ENCODE assay signal across 8 cellular contexts in genomic region chr9:129110740-129111142, GRCh38. TPM values are rescaled to one million over a fixed set of nuclear protein-coding genes. Genes with fewer than 3 reads are reported as not detected.
DNase-seq lines count a peak whose midpoint lies in the region; ATAC-seq and TF ChIP-seq lines count a peak whose summit lies in the region.

Gene CRAT, minus strand, starts transcription at chr9:129110793. Its CDS starts 284 bp downstream, at chr9:129110509.

- DNase-seq in AML-193 (lab: John Stamatoyannopoulos, UW) (peak; percentile 82 to 84), NCI-H510A treated with DMSO at 0.1 percent for 48 hours (lab: John Stamatoyannopoulos, UW) (peak; percentile 85), chondrocyte (ENCODE audit: low spot score) (no peak), kidney glomerular epithelial cell (lab: John Stamatoyannopoulos, UW) (peak; percentile 79)
- DNase-seq in activated CD4-positive, alpha-beta T cell treated with anti-CD3 and anti-CD28 coated beads for 36 hours, result peak; percentile 99
- DNase-seq in stimulated activated CD4-positive, alpha-beta T cell treated with anti-CD3 and anti-CD28 coated beads, Interleukin-15, amount 100 ng/mL, for 24 hours, result peak; percentile 98

- intact Hi-C loops in activated CD4-positive, alpha-beta T cell treated with anti-CD3 and anti-CD28 coated beads for 36 hours (cut with DNase I, micrococcal nuclease), result loop anchor here (1.0 to 2.0 kb wide), 23 partner anchors 29 to 950 kb away; partner anchors contain the start of genes DOLPP1 (in 2 of the 2), MIGA2 (in 2 of the 2), SH3GLB2 (in 2 of the 2) and BBLN (in 1 of the 2)

- no peak for TF ChIP-seq CTCF in chondrocyte (IDR thresholded peaks at IDR 0.05)

- TF ChIP-seq POLR2A in GM19193 (IDR thresholded peaks at IDR 0.05; ENCODE audit: extremely low read depth, insufficient read depth, insufficient read length), result peak; percentile 87

- no peaks in the 10 kb centered on the region for H3K27me3 Mint-ChIP-seq in activated CD4-positive, alpha-beta T cell treated with anti-CD3 and anti-CD28 coated beads for 36 hours
- H3K27me3 Mint-ChIP-seq in chondrocyte (ENCODE audit: low read depth), result no peaks in the 10 kb centered on the region

- peak within 1 kb of the TSS; percentile 93 for H3K4me3 Mint-ChIP-seq in activated CD4-positive, alpha-beta T cell treated with anti-CD3 and anti-CD28 coated beads for 36 hours
- peak within 1 kb of the TSS; percentile 94 for H3K4me3 Mint-ChIP-seq in chondrocyte (ENCODE audit: unreplicated experiment)

- H3K27ac Mint-ChIP-seq in activated CD4-positive, alpha-beta T cell treated with anti-CD3 and anti-CD28 coated beads for 36 hours, result peak within 1 kb of the TSS; percentile 94
- H3K27ac Mint-ChIP-seq in chondrocyte (ENCODE audit: unreplicated experiment), result peak within 1 kb of the TSS; percentile 97

- peak; percentile 50 for ATAC-seq in HG03378 (IDR thresholded peaks at IDR 0.05; ENCODE audit: unreplicated experiment)
- peak; percentile 87 for ATAC-seq in activated CD4-positive, alpha-beta T cell treated with anti-CD3 and anti-CD28 coated beads for 36 hours

- H3K4me1 Mint-ChIP-seq in activated CD4-positive, alpha-beta T cell treated with anti-CD3 and anti-CD28 coated beads for 36 hours, result peaks cover 36% of the 10 kb centered on the region
- H3K4me1 Mint-ChIP-seq in chondrocyte (ENCODE audit: low read depth), result peaks cover 25% of the 10 kb centered on the region

- CTCF ChIA-PET in activated CD4-positive, alpha-beta T cell treated with anti-CD3 and anti-CD28 coated beads for 36 hours (lab: Charles Lee), result interaction anchor here (1.2 to 1.5 kb wide), 2 partner anchors 28 to 29 kb away, joined by 3 to 4 read pairs; no protein-coding TSS in a partner anchor

- POLR2A ChIA-PET in activated CD4-positive, alpha-beta T cell treated with anti-CD3 and anti-CD28 coated beads for 36 hours (lab: Charles Lee), result interaction anchor here (0.6 kb wide), 1 partner anchor 18 kb away, joined by 8 read pairs; no protein-coding TSS in a partner anchor

- H3K36me3 Mint-ChIP-seq in activated CD4-positive, alpha-beta T cell treated with anti-CD3 and anti-CD28 coated beads for 36 hours (ENCODE audit: low read depth), result no peaks in the 10 kb centered on the region
- peaks cover 9% of the 10 kb centered on the region for H3K36me3 Mint-ChIP-seq in chondrocyte (ENCODE audit: low read depth)

- no peaks in the 10 kb centered on the region for H3K9me3 Mint-ChIP-seq in activated CD4-positive, alpha-beta T cell treated with anti-CD3 and anti-CD28 coated beads for 36 hours (ENCODE audit: low read depth)
- no peaks in the 10 kb centered on the region for H3K9me3 Mint-ChIP-seq in chondrocyte (ENCODE audit: low read depth)

RNA-seq across cellular contexts. Expression of gene CRAT, which starts in this region (rescaled TPM):
- 10 to 100 TPM; 13.2 to 18.9 TPM for total RNA-seq in activated CD4-positive, alpha-beta T cell treated with anti-CD3 and anti-CD28 coated beads for 36 hours
- total RNA-seq in chondrocyte, result 43.9 to 49.0 TPM (median 45.2 TPM) in 3 replicates
